ENCODE assay signal across 1 cellular context in the genomic region with DNA sequence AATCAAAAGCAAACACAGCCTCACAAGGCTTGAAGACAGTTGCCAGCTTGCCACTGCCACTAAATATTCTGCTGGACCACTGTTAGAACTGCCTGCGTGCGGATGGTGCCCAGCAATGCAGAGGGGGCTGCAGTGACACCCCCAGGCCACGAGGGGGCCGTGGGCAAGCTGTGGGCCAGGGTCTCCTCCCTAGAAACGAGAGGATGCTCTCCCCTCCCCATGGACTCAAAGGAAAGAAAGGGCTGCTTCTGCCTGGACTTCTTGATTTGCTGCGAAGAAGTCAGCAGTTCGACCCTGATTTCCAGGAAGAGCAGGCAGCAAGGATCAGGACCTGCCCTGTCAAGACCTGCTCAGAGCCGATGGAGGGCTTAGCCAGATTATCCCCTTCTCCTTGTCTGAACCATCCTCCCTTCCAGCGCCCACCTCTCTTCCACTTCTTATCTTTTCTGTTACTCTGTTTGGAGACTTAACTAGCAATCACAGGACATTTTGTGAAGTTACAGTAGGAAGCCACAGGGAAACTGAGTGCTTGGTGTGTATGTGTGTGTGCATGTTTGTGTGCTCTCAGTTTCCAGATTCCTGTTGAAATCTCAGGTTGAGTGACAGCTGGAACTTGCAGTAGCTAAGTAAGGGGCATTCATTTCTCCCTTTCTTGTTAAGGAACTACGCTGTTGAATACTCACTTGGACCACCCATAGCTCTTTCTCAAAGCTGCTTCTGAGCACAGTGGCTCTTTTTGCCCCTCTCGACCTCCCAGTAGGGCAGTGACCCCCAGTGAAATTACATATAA.
TF ChIP-seq lines count a peak whose summit lies in the region.

No MANE protein-coding gene starts in this region.

TF ChIP-seq in Ishikawa, 13 proteins besides CTCF, POLR2A, EP300 and RAD21 (continued from another document):
- no peak for TF ChIP-seq YY1 (IDR thresholded peaks at IDR 0.05; ENCODE audit: low read depth)
- TF ChIP-seq, protein P1, sequence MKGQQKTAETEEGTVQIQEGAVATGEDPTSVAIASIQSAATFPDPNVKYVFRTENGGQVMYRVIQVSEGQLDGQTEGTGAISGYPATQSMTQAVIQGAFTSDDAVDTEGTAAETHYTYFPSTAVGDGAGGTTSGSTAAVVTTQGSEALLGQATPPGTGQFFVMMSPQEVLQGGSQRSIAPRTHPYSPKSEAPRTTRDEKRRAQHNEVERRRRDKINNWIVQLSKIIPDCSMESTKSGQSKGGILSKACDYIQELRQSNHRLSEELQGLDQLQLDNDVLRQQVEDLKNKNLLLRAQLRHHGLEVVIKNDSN (IDR thresholded peaks at IDR 0.05) = no peak
